13 cellular contexts compared by ENCODE assay signal in genomic region chr3:37765591-37766219, GRCh38.
DNase-seq lines count a peak whose midpoint lies in the region; ATAC-seq, FAIRE-seq and TF ChIP-seq lines count a peak whose summit lies in the region.
"Had no signal": no experiment of that assay in that cellular context is flagged by ENCODE, and none has a peak within 500 bp of the region (broad histone marks: within the 10 kb centered on the region; RNA-seq: fewer than 3 reads in every experiment).

No MANE protein-coding gene starts in this region.

- no peaks in the 10 kb centered on the region for H3K36me3 ChIP-seq in K562 (ENCODE audit: control insufficient read depth, insufficient read depth, low read length)
- no peaks in the 10 kb centered on the region for H3K36me3 ChIP-seq in psoas muscle (ENCODE audit: insufficient read depth in 1 of 2, low read depth in 1 of 2)
- H3K36me3 ChIP-seq: WERI-Rb-1 had no signal

- intact Hi-C loops in K562 (cut with micrococcal nuclease) = no loop called here
- intact Hi-C loops in psoas muscle (cut with DNase I) = no loop called here
- intact Hi-C loops in posterior cingulate gyrus (cut with DNase I) = no loop called here

- no peak for TF ChIP-seq RAD21 in K562 (CRISPR knock-in tag; conservative IDR thresholded peaks at IDR 0.05 in 1 of 2, IDR thresholded peaks at IDR 0.05 in 1 of 2)

- H3K27me3 ChIP-seq in K562 (ENCODE audit: control insufficient read depth in 2 of 2, insufficient read depth in 2 of 2, low read length in 2 of 2) = peaks cover 8 to 23% of the 10 kb centered on the region in 2 experiments
- no peaks in the 10 kb centered on the region for H3K27me3 ChIP-seq in psoas muscle (ENCODE audit: insufficient read depth in 3 of 3, low read length in 2 of 3)

- in situ Hi-C loops in K562 (cut with MboI) = no loop called here

- CTCF ChIA-PET in K562 (lab: Yijun Ruan, JAX; ENCODE audit: low intra/inter-chr PET ratio) = interaction anchor here (0.6 kb wide), 1 partner anchor 13 kb away, joined by 3 read pairs; no protein-coding TSS in a partner anchor

- H4K20me1 ChIP-seq in K562 (replicated peaks; ENCODE audit: control insufficient read depth, insufficient read depth, low read length) = peaks cover 20% of the 10 kb centered on the region

- POLR2A ChIA-PET in K562 (lab: Yijun Ruan, JAX) = interaction anchor here (0.6 to 0.9 kb wide), 4 partner anchors 13 to 950 kb away, joined by 3 read pairs; no protein-coding TSS in a partner anchor

- peak; percentile 99 for FAIRE-seq in K562 (lab: Jason Lieb, UNC)
- FAIRE-seq in GM12891 (lab: Jason Lieb, UNC) = no peak

- WGBS in K562 (ENCODE audit: insufficient coverage, low coverage, missing lambda C conversion rate) = under 1% methylated on average over 15 of the region's 15 CpGs
- WGBS in psoas muscle, 3 donors = 29 to 40% (median 32%) methylated on average over 15 of the region's 15 CpGs

- H3K4me1 ChIP-seq in K562 (replicated peaks in 1 of 2; ENCODE audit: control insufficient read depth in 2 of 2, insufficient read depth in 2 of 2, low read length in 2 of 2) (peaks cover 6 to 24% of the 10 kb centered on the region in 2 experiments; a peak in 3 of 5 replicates), psoas muscle (peaks cover 32% of the 10 kb centered on the region)

- ATAC-seq in K562 (peak; percentile 99), psoas muscle (peak; percentile 49 to 73 (median 60)), HG03520 (IDR thresholded peaks at IDR 0.05; ENCODE audit: unreplicated experiment) (no peak), GM19035 (IDR thresholded peaks at IDR 0.05; ENCODE audit: unreplicated experiment) (no peak)
- ATAC-seq: effector memory CD8-positive, alpha-beta T cell; Panc1 had no signal

- no peak overlapping the region for H2AFZ ChIP-seq in K562 (ENCODE audit: low read depth, low read length)

- peak; percentile 16 for DNase-seq in EH (ENCODE audit: low read depth)
- DNase-seq in K562 (ENCODE audit: extremely low read depth in 1 of 4, low spot score in 3 of 4) = peak; percentile 37 to 93 (median 62)
- peak; percentile 70 for DNase-seq in islet precursor cell
- DNase-seq in psoas muscle = no peak
- no peak for DNase-seq in GM12891 (ENCODE audit: insufficient read length, low spot score)
- DNase-seq in posterior cingulate gyrus = no peak
- DNase-seq: effector memory CD8-positive, alpha-beta T cell; NCI-H2029; stimulated activated CD4-positive, alpha-beta T cell treated with anti-CD3 and anti-CD28 coated beads, Interleukin-2, amount 100 ng/mL, for 24 hours; WERI-Rb-1 had no signal

- no peak overlapping the region for H3K9ac ChIP-seq in K562 (ENCODE audit: insufficient read depth in 1 of 2, low read depth in 2 of 2, low read length in 2 of 2)

- H3K4me3 ChIP-seq in K562 (no peak overlapping the region), psoas muscle (no peak overlapping the region)

- peak overlapping the region; percentile 51 for H3K4me2 ChIP-seq in K562 (ENCODE audit: insufficient read depth, low read length)

- no peaks in the 10 kb centered on the region for H3K79me2 ChIP-seq in K562 (ENCODE audit: control insufficient read depth, insufficient read depth, low read length)

- no peaks in the 10 kb centered on the region for H3K9me1 ChIP-seq in K562 (ENCODE audit: control insufficient read depth, insufficient read depth, low read length)

- TF ChIP-seq POLR2A in K562 (conservative IDR thresholded peaks at IDR 0.05) (no peak), GM12891 (IDR thresholded peaks at IDR 0.05; ENCODE audit: low read depth, low read length) (no peak)

- no TSS peak for BruUV-seq in K562 (replicated peaks; lab: Mats Ljungman, UMichigan)

- peak; percentile 77 for TF ChIP-seq EP300 in K562 (IDR thresholded peaks at IDR 0.05; ENCODE audit: low read length)

- no peak overlapping the region for H3K27ac ChIP-seq in K562 (ENCODE audit: extremely low read depth, low read depth, low read length)
- peak overlapping the region; percentile 55 for H3K27ac ChIP-seq in psoas muscle
- H3K27ac ChIP-seq: WERI-Rb-1 had no signal

- H3K9me3 ChIP-seq in K562 (replicated peaks; ENCODE audit: control insufficient read depth, insufficient read depth, low read depth, low read length) (no peaks in the 10 kb centered on the region), psoas muscle (no peaks in the 10 kb centered on the region)

- TF ChIP-seq CTCF in K562 (IDR thresholded peaks at IDR 0.05 in 2 of 3, conservative IDR thresholded peaks at IDR 0.05 in 1 of 3; ENCODE audit: insufficient read depth in 2 of 3, low read depth in 1 of 3, low read length in 3 of 3) = no peak
- TF ChIP-seq CTCF in psoas muscle (IDR thresholded peaks at IDR 0.05) = no peak

TF ChIP-seq in K562, 482 proteins besides CTCF, POLR2A, EP300 and RAD21 (continues in another document):
- TF ChIP-seq MYC (IDR thresholded peaks at IDR 0.05; ENCODE audit: low read depth, low read length) = peak; percentile 43; the same call in 1 of the 2 replicates
- no peak; the same call in 1 of the 2 replicates for TF ChIP-seq MYC (CRISPR knock-in tag; IDR thresholded peaks at IDR 0.05; ENCODE audit: borderline replicate concordance, low read depth)
- no peak for TF ChIP-seq MCM7 (IDR thresholded peaks at IDR 0.05)
- TF ChIP-seq ZNF347 (CRISPR knock-in tag; IDR thresholded peaks at IDR 0.05; ENCODE audit: low read depth) = no peak
- TF ChIP-seq KHSRP (IDR thresholded peaks at IDR 0.05) = no peak
- TF ChIP-seq CHD1 (IDR thresholded peaks at IDR 0.05; ENCODE audit: low read length) = no peak
- no peak for TF ChIP-seq ZNF41 (CRISPR knock-in tag; conservative IDR thresholded peaks at IDR 0.05)
- peak; percentile 86; the same call in 1 of the 2 replicates for TF ChIP-seq ERF (CRISPR knock-in tag; IDR thresholded peaks at IDR 0.05)
- no peak for TF ChIP-seq ZFP1 (CRISPR knock-in tag; IDR thresholded peaks at IDR 0.05)
- no peak for TF ChIP-seq GTF2E2 (tag; IDR thresholded peaks at IDR 0.05)
- peak; percentile 54; the same call in 1 of the 2 replicates for TF ChIP-seq GATAD2A (IDR thresholded peaks at IDR 0.05)
- TF ChIP-seq JUNB (CRISPR knock-in tag; conservative IDR thresholded peaks at IDR 0.05) = no peak
- TF ChIP-seq ZBTB8A (IDR thresholded peaks at IDR 0.05; ENCODE audit: partially characterized antibody) = no peak
- no peak for TF ChIP-seq ID3 (CRISPR knock-in tag; IDR thresholded peaks at IDR 0.05)
- TF ChIP-seq ID3 (tag; IDR thresholded peaks at IDR 0.05) = peak; percentile 68; the same call in 1 of the 2 replicates
- TF ChIP-seq ZNF830 (CRISPR knock-in tag; IDR thresholded peaks at IDR 0.05) = no peak
- TF ChIP-seq SPI1 (IDR thresholded peaks at IDR 0.05; ENCODE audit: borderline replicate concordance, low read depth, low read length) = no peak

TF ChIP-seq in GM12891, 5 proteins besides CTCF, POLR2A, EP300 and RAD21:
- TF ChIP-seq POLR2AphosphoS5 (IDR thresholded peaks at IDR 0.05; ENCODE audit: low read depth, low read length) (no peak), SPI1 (IDR thresholded peaks at IDR 0.05; ENCODE audit: low read depth, low read length) (no peak), POU2F2 (IDR thresholded peaks at IDR 0.05; ENCODE audit: low read depth, low read length) (no peak), PAX5 (IDR thresholded peaks at IDR 0.05; ENCODE audit: insufficient read depth, low read length, severe bottlenecking) (no peak), TAF1 (IDR thresholded peaks at IDR 0.05; ENCODE audit: low read depth, low read length) (no peak)
TF ChIP-seq in GM12891: peak in this region for 0.

Comparison
In these comparisons a context has a peak if more than half of its experiments do, and no peak if none do; other contexts are left out.
1. DNase-seq: peak in EH (single experiment), K562 (4 of 4) and islet precursor cell (single experiment); none in psoas muscle (0 of 2), GM12891 (single experiment) and posterior cingulate gyrus (0 of 10).
2. ATAC-seq: peak in K562 (single experiment) and psoas muscle (4 of 4); none in HG03520 (single experiment) and GM19035 (single experiment).